In the genomic region with DNA sequence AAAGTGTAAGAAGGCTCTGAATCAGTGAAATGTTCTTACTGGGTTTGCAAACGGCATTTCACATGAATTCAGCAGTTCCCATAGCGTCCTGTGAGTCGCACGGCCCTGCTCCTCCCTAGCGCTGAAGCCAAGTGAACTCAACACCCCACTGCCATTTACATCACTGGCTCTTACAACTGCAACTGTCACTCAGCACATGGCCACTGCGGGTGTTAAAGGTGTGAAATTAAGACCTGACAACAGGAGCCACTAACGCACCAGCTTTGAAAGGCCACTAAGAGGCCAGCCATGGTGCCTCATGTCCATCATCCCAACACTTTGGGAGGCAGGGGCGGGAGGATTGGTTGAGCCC, we compare ENCODE assay signal across 12 cellular contexts. TPM values are rescaled to one million over a fixed set of nuclear protein-coding genes. Genes with fewer than 3 reads are reported as not detected.
DNase-seq lines count a peak whose midpoint lies in the region; ATAC-seq and TF ChIP-seq lines count a peak whose summit lies in the region.
"Had no signal": no experiment of that assay in that cellular context is flagged by ENCODE, and none has a peak within 500 bp of the region (broad histone marks: within the 10 kb centered on the region; RNA-seq: fewer than 3 reads in every experiment).

No MANE protein-coding gene starts in this region.

- WGBS in testis, 2 donors: 81 to 82% methylated on average over 7 to 8 of the region's 8 CpGs

- no peaks in the 10 kb centered on the region for H3K9me2 ChIP-seq in PC-3 (replicated peaks; ENCODE audit: low read length)

- H3K27ac ChIP-seq in PC-3 (ENCODE audit: low read length): peak overlapping the region; percentile 99
- H3K27ac ChIP-seq in testis: no peak overlapping the region
- H3K27ac ChIP-seq: spleen had no signal

- H3K4me1 ChIP-seq in PC-3 (ENCODE audit: insufficient read depth, low read length) (peaks cover 21% of the 10 kb centered on the region), testis (no peaks in the 10 kb centered on the region)

- H3K9ac ChIP-seq in PC-3 (ENCODE audit: low read length): peak overlapping the region; percentile 88

- no peaks in the 10 kb centered on the region for H3K36me3 ChIP-seq in PC-3 (ENCODE audit: low read depth, low read length)
- H3K36me3 ChIP-seq in testis (ENCODE audit: low read depth, missing control alignments): no peaks in the 10 kb centered on the region
- H3K36me3 ChIP-seq: spleen had no signal

- in situ Hi-C loops in G401 (cut with HindIII; ENCODE audit: low sequenced_read_pairs): no loop called here

- H3F3A ChIP-seq in PC-3 (ENCODE audit: low read length, unreplicated experiment): no peaks in the 10 kb centered on the region

- H3K4me3 ChIP-seq in PC-3 (ENCODE audit: low read length) (peak overlapping the region; percentile 44), testis (no peak overlapping the region)
- H3K4me3 ChIP-seq: spleen had no signal

- H2AFZ ChIP-seq in PC-3 (ENCODE audit: low read length): no peak overlapping the region

- peak overlapping the region; percentile 77 for H3K4me2 ChIP-seq in PC-3 (ENCODE audit: low read length)

- ATAC-seq in PC-3: peak; percentile 69
- ATAC-seq in GM21526 (IDR thresholded peaks at IDR 0.05; ENCODE audit: low FRiP score, unreplicated experiment): no peak
- ATAC-seq in GM18505 (IDR thresholded peaks at IDR 0.05; ENCODE audit: unreplicated experiment): no peak

- H4K20me1 ChIP-seq in PC-3 (ENCODE audit: low read length): no peaks in the 10 kb centered on the region

- POLR2A ChIA-PET in PC-3 (lab: Charles Lee; ENCODE audit: unreplicated experiment): no interaction called here

- TF ChIP-seq CTCF in PC-3 (conservative IDR thresholded peaks at IDR 0.05; ENCODE audit: low read depth, low read length): no peak
- no peak for TF ChIP-seq CTCF in testis (IDR thresholded peaks at IDR 0.05)

- intact Hi-C loops in PC-3 (cut with micrococcal nuclease) (no loop called here), testis (cut with DNase I; ENCODE audit: low total_unique reads) (no loop called here)

- CTCF ChIA-PET in PC-3 (lab: Charles Lee): no interaction called here

- H3K79me2 ChIP-seq in PC-3 (ENCODE audit: low read length): no peaks in the 10 kb centered on the region

- BruUV-seq in PC-3 (replicated peaks; lab: Mats Ljungman, UMichigan): no TSS peak

- TF ChIP-seq POLR2A in GM18505 (IDR thresholded peaks at IDR 0.05; ENCODE audit: borderline replicate concordance, extremely low read depth, insufficient read depth, insufficient read length) (no peak), testis (IDR thresholded peaks at IDR 0.05) (no peak)

- H3K27me3 ChIP-seq in PC-3 (ENCODE audit: low read length): no peaks in the 10 kb centered on the region
- H3K27me3 ChIP-seq in testis: no peaks in the 10 kb centered on the region

- peak; percentile 57 for DNase-seq in stimulated activated CD4-positive, alpha-beta T cell treated with anti-CD3 and anti-CD28 coated beads, Interleukin-1b, Interleukin-23, amount 100 ng/mL, for 48 hours
- no peak for DNase-seq in stimulated activated CD4-positive, alpha-beta T cell treated with anti-CD3 and anti-CD28 coated beads, Interleukin-4, amount 100 ng/mL, for 4 hours
- DNase-seq in PC-3 (no peak), fibroblast of gingiva (ENCODE audit: low read depth) (peak; percentile 34), testis (no peak), G401 (ENCODE audit: low spot score) (no peak)
- DNase-seq: activated naive CD4-positive, alpha-beta T cell treated with anti-CD3 and anti-CD28 coated beads, Interleukin-2, amount 50 U/mL, for 16 hours; CD8-positive, alpha-beta memory T cell; effector CD4-positive, alpha-beta T cell; spleen had no signal

- H3K9me3 ChIP-seq in PC-3 (ENCODE audit: low read length) (no peaks in the 10 kb centered on the region), testis (no peaks in the 10 kb centered on the region)
- H3K9me3 ChIP-seq: spleen had no signal

RNA-seq across cellular contexts. Expression of a gene that starts 31.7 kb away (rescaled TPM):
- not detected in 2 replicates for total RNA-seq in PC-3 (2014; rRNA removed)
- total RNA-seq in testis: 10 to 100 TPM; 33.6 to 40.3 TPM
- polyA plus RNA-seq in testis (ENCODE audit: insufficient read depth, low read depth, low replicate concordance): 21.0 TPM
- total RNA-seq in G401 (2014; rRNA removed; shearing (Covaris generic)): not detected in 2 replicates

Comparison
In these comparisons a context has a peak if more than half of its experiments do, and no peak if none do; other contexts are left out.
1. DNase-seq: peak in stimulated activated CD4-positive, alpha-beta T cell treated with anti-CD3 and anti-CD28 coated beads, Interleukin-1b, Interleukin-23, amount 100 ng/mL, for 48 hours (single experiment) and fibroblast of gingiva (single experiment); none in stimulated activated CD4-positive, alpha-beta T cell treated with anti-CD3 and anti-CD28 coated beads, Interleukin-4, amount 100 ng/mL, for 4 hours (0 of 2), PC-3 (single experiment), testis (single experiment) and G401 (single experiment).
2. RNA of a gene that starts 31.7 kb away (total RNA-seq): 33.6 to 40.3 TPM in testis; not detected in PC-3 and not detected in G401; every median in the first group is over 10 times any median in the second.